9 cellular contexts compared by ENCODE assay signal in the genomic region with DNA sequence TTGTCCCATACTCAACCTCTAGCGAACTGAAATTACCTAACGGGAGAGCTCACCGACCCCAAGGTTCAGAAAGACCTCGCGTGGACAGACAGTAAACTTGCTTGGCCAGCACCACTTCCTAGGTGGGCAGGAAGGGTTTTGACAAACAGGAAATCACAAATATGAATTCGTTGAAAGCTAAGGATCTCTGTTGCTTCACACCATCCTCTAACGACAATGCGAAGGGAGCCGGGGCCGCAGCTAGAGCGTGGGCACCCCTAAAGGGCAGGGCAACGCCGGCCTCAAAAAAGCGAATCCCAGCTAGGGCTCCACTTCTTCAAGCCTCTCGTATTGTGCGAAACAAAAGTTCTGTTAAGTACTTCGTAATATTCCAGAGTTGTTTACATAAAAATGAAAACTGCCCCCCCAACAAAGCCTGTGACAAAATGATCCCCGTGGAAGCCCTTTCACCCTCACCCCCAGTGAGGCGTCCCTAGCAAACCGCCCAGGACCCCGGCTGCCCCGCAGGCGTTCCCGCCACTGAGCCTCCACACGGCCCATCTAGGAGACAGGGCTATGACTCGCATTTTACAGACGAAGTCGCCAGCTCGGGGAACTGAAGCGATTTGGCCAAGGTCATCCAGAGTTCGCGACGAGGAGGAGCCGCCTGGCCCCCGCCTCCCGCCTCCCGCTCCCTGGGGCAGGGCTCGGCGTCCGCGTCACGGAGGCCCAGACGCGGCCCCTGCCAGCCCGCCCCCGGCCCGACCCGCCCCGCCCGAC. TPM values are rescaled to one million over a fixed set of nuclear protein-coding genes. Genes with fewer than 3 reads are reported as not detected.
DNase-seq lines count a peak whose midpoint lies in the region; ATAC-seq and TF ChIP-seq lines count a peak whose summit lies in the region.
"Had no signal": no experiment of that assay in that cellular context is flagged by ENCODE, and none has a peak within 500 bp of the region (broad histone marks: within the 10 kb centered on the region; RNA-seq: fewer than 3 reads in every experiment).

No MANE protein-coding gene starts in this region.

- intact Hi-C loops in mucosa of descending colon (cut with DNase I, micrococcal nuclease) = no loop called here

- no peaks in the 10 kb centered on the region for H3K9me3 ChIP-seq in mucosa of descending colon

- peak; percentile 94 for DNase-seq in AG20443 (ENCODE audit: low spot score)
- DNase-seq in NOMO-1 treated with dmso at 0.1 percent for 144 hours (lab: John Stamatoyannopoulos, UW; ENCODE audit: unreplicated experiment) = peak; percentile 86
- peak; percentile 87 for DNase-seq in activated CD8-positive, alpha-beta memory T cell treated with anti-CD3 and anti-CD28 coated beads, Interleukin-2, amount 50 U/mL, for 48 hours
- peak; percentile 80 for DNase-seq in epithelial cell of esophagus (ENCODE audit: low read depth)
- peak; percentile 83 to 92 (median 90) for DNase-seq in mucosa of descending colon
- DNase-seq in stimulated activated CD8-positive, alpha-beta memory T cell treated with anti-CD3 and anti-CD28 coated beads, Interleukin-4, amount 100 ng/mL, for 1 hour (ENCODE audit: low read depth in 2 of 2, low spot score in 1 of 2) = peak; percentile 43 to 59

- H3K4me3 ChIP-seq in epithelial cell of esophagus (ENCODE audit: low read length) = peak overlapping the region; percentile 69
- peak overlapping the region; percentile 36 for H3K4me3 ChIP-seq in mucosa of descending colon

- ATAC-seq in GM19023 (IDR thresholded peaks at IDR 0.05; ENCODE audit: unreplicated experiment) (peak; percentile 78), HG03196 (IDR thresholded peaks at IDR 0.05; ENCODE audit: unreplicated experiment) (peak; percentile 59), mucosa of descending colon (peak; percentile 93)

- TF ChIP-seq CTCF in epithelial cell of esophagus (IDR thresholded peaks at IDR 0.05; ENCODE audit: insufficient read depth, low read depth, low read length, missing control alignments) (no peak), mucosa of descending colon (IDR thresholded peaks at IDR 0.05) (no peak)

- H3K4me1 ChIP-seq in mucosa of descending colon (ENCODE audit: low read depth) = peaks cover 21% of the 10 kb centered on the region

- H3K36me3 ChIP-seq in mucosa of descending colon (ENCODE audit: low read depth) = no peaks in the 10 kb centered on the region

RNA-seq across cellular contexts. Expression of a gene that starts 0.5 kb away (rescaled TPM):
- 10 to 100 TPM; 36.1 to 64.7 (median 49.2) TPM for total RNA-seq in mucosa of descending colon

RNA-seq across cellular contexts. Expression of a gene that starts 5.0 kb away (rescaled TPM):
- under 1 TPM in 1 of 3 donors, not detected in 2; 0.09 TPM for total RNA-seq in mucosa of descending colon
- total RNA-seq: T-helper 1 cell treated with Interleukin-12 subunit alpha and Interleukin-12 subunit beta and Interleukin-4 antibody, amounts not matched to agents 30 ng/mL and 1 ng/mL, for 36 hours had no signal

Comparison
In these comparisons a context has a peak if more than half of its experiments do, and no peak if none do; other contexts are left out.
1. Peak in every context shown above with its lines: DNase-seq, ATAC-seq and H3K4me3 ChIP-seq.